1 cellular context compared by ENCODE assay signal in genomic region chr5:80934751-80935150, GRCh38.
A peak's percentile ranks its signal among the peaks of the same experiment; 100 is the strongest.
TF ChIP-seq lines count a peak whose summit lies in the region.

No MANE protein-coding gene starts in this region.

TF ChIP-seq in H1, 55 proteins besides CTCF, POLR2A, EP300 and RAD21:
- TF ChIP-seq TBP (IDR thresholded peaks at IDR 0.05; ENCODE audit: low read depth, low read length) (peak; percentile 26; the same call in 1 of the 2 replicates), SIX5 (IDR thresholded peaks at IDR 0.05; ENCODE audit: low read depth, low read length) (no peak), CHD2 (IDR thresholded peaks at IDR 0.05; ENCODE audit: low read length) (no peak), POLR2AphosphoS5 (IDR thresholded peaks at IDR 0.05; ENCODE audit: low read depth, low read length) (no peak)
TF ChIP-seq in H1: peak in this region for 1.
